ENCODE assay signal across 22 cellular contexts in the genomic region with DNA sequence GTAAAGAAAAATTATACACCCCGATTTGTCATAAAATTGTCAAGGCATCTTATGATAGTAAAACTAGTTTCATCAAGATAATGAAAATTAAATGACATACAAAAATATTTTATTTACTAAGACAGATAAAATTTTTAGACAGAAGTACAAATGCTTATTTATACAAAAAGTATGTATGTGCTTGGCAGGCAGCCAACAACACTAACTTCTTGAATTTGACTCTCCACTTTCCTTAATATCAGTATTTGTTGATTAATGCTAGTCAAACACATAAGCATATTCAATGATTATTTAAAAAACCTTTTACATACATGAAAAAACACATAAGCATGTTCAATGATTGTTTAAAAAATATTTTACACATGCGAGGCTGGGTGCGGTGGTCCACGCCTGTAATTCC.
"Had no signal": no experiment of that assay in that cellular context is flagged by ENCODE, and none has a peak within 500 bp of the region (broad histone marks: within the 10 kb centered on the region; RNA-seq: fewer than 3 reads in every experiment).

No MANE protein-coding gene starts in this region.

- H3K9ac ChIP-seq: parathyroid adenoma had no signal

- DNase-seq: cortex of kidney; effector memory CD8-positive, alpha-beta T cell; gastrocnemius medialis; kidney; naive B cell; stimulated activated CD4-positive, alpha-beta T cell treated with anti-CD3 and anti-CD28 coated beads, Interleukin-12 subunit alpha, Interleukin-12 subunit beta, amount 100 ng/mL, for 4 hours; stimulated activated CD4-positive, alpha-beta T cell treated with anti-CD3 and anti-CD28 coated beads, Interleukin-1b, Interleukin-23, amount 100 ng/mL, for 48 hours; stimulated activated CD4-positive, alpha-beta T cell treated with anti-CD3 and anti-CD28 coated beads, Interleukin-4, amount 100 ng/mL, for 1 hour; stimulated activated CD8-positive, alpha-beta memory T cell treated with anti-CD3 and anti-CD28 coated beads, Interleukin-4, amount 100 ng/mL, for 48 hours; stimulated activated naive CD4-positive, alpha-beta T cell; stimulated activated naive CD8-positive, alpha-beta T cell treated with anti-CD3 and anti-CD28 coated beads, Interleukin-15, amount 100 ng/mL, for 72 hours; transverse colon had no signal

- ATAC-seq: effector memory CD8-positive, alpha-beta T cell; gastrocnemius medialis; left lobe of liver; natural killer cell treated with Interleukin-12 subunit alpha and Interleukin-12 subunit beta and Interleukin-15 and Interleukin-18, amount 100 ng/mL, for 72 hours; sciatic nerve; stimulated activated naive CD8-positive, alpha-beta T cell treated with anti-CD3 and anti-CD28 coated beads, Interleukin-15, amount 100 ng/mL, for 72 hours had no signal

- H3K9me3 ChIP-seq: gastrocnemius medialis, suprapubic skin, transverse colon, vagina had no signal

- FAIRE-seq: endometrium had no signal

- H3K4me1 ChIP-seq: gastrocnemius medialis, parathyroid adenoma, suprapubic skin, transverse colon, vagina had no signal

- H3K27ac ChIP-seq: gastrocnemius medialis, neutrophil, parathyroid adenoma, suprapubic skin, transverse colon, vagina had no signal

- H2AFZ ChIP-seq: parathyroid adenoma had no signal

- H3K27me3 ChIP-seq: gastrocnemius medialis, neutrophil, suprapubic skin, transverse colon, vagina had no signal

- H3K4me3 ChIP-seq: gastrocnemius medialis, lung, smooth muscle cell, suprapubic skin, transverse colon, vagina had no signal

- H3K36me3 ChIP-seq: gastrocnemius medialis, neutrophil, suprapubic skin, transverse colon, vagina had no signal

- H3K4me2 ChIP-seq: smooth muscle cell had no signal

- H3K79me2 ChIP-seq: parathyroid adenoma had no signal
